In genomic region chr3:67648701-67649100, GRCh38 we compare ENCODE assay signal across 2 cellular contexts.
TF ChIP-seq lines count a peak whose summit lies in the region.

No MANE protein-coding gene starts in this region.

TF ChIP-seq in GM23338, 12 proteins besides CTCF, POLR2A, EP300 and RAD21 (continued from another document):
- TF ChIP-seq, protein P1, sequence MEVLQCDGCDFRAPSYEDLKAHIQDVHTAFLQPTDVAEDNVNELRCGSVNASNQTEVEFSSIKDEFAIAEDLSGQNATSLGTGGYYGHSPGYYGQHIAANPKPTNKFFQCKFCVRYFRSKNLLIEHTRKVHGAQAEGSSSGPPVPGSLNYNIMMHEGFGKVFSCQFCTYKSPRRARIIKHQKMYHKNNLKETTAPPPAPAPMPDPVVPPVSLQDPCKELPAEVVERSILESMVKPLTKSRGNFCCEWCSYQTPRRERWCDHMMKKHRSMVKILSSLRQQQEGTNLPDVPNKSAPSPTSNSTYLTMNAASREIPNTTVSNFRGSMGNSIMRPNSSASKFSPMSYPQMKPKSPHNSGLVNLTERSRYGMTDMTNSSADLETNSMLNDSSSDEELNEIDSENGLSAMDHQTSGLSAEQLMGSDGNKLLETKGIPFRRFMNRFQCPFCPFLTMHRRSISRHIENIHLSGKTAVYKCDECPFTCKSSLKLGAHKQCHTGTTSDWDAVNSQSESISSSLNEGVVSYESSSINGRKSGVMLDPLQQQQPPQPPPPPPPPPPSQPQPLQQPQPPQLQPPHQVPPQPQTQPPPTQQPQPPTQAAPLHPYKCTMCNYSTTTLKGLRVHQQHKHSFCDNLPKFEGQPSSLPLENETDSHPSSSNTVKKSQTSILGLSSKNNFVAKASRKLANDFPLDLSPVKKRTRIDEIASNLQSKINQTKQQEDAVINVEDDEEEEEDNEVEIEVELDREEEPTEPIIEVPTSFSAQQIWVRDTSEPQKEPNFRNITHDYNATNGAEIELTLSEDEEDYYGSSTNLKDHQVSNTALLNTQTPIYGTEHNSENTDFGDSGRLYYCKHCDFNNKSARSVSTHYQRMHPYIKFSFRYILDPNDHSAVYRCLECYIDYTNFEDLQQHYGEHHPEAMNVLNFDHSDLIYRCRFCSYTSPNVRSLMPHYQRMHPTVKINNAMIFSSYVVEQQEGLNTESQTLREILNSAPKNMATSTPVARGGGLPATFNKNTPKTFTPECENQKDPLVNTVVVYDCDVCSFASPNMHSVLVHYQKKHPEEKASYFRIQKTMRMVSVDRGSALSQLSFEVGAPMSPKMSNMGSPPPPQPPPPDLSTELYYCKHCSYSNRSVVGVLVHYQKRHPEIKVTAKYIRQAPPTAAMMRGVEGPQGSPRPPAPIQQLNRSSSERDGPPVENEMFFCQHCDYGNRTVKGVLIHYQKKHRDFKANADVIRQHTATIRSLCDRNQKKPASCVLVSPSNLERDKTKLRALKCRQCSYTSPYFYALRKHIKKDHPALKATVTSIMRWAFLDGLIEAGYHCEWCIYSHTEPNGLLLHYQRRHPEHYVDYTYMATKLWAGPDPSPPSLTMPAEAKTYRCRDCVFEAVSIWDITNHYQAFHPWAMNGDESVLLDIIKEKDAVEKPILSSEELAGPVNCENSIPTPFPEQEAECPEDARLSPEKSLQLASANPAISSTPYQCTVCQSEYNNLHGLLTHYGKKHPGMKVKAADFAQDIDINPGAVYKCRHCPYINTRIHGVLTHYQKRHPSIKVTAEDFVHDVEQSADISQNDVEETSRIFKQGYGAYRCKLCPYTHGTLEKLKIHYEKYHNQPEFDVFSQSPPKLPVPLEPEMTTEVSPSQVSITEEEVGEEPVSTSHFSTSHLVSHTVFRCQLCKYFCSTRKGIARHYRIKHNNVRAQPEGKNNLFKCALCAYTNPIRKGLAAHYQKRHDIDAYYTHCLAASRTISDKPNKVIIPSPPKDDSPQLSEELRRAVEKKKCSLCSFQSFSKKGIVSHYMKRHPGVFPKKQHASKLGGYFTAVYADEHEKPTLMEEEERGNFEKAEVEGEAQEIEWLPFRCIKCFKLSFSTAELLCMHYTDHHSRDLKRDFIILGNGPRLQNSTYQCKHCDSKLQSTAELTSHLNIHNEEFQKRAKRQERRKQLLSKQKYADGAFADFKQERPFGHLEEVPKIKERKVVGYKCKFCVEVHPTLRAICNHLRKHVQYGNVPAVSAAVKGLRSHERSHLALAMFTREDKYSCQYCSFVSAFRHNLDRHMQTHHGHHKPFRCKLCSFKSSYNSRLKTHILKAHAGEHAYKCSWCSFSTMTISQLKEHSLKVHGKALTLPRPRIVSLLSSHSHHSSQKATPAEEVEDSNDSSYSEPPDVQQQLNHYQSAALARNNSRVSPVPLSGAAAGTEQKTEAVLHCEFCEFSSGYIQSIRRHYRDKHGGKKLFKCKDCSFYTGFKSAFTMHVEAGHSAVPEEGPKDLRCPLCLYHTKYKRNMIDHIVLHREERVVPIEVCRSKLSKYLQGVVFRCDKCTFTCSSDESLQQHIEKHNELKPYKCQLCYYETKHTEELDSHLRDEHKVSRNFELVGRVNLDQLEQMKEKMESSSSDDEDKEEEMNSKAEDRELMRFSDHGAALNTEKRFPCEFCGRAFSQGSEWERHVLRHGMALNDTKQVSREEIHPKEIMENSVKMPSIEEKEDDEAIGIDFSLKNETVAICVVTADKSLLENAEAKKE (CRISPR knock-in tag; IDR thresholded peaks at IDR 0.05): no peak
- TF ChIP-seq, protein P2, sequence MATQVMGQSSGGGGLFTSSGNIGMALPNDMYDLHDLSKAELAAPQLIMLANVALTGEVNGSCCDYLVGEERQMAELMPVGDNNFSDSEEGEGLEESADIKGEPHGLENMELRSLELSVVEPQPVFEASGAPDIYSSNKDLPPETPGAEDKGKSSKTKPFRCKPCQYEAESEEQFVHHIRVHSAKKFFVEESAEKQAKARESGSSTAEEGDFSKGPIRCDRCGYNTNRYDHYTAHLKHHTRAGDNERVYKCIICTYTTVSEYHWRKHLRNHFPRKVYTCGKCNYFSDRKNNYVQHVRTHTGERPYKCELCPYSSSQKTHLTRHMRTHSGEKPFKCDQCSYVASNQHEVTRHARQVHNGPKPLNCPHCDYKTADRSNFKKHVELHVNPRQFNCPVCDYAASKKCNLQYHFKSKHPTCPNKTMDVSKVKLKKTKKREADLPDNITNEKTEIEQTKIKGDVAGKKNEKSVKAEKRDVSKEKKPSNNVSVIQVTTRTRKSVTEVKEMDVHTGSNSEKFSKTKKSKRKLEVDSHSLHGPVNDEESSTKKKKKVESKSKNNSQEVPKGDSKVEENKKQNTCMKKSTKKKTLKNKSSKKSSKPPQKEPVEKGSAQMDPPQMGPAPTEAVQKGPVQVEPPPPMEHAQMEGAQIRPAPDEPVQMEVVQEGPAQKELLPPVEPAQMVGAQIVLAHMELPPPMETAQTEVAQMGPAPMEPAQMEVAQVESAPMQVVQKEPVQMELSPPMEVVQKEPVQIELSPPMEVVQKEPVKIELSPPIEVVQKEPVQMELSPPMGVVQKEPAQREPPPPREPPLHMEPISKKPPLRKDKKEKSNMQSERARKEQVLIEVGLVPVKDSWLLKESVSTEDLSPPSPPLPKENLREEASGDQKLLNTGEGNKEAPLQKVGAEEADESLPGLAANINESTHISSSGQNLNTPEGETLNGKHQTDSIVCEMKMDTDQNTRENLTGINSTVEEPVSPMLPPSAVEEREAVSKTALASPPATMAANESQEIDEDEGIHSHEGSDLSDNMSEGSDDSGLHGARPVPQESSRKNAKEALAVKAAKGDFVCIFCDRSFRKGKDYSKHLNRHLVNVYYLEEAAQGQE (IDR thresholded peaks at IDR 0.05; ENCODE audit: unreplicated experiment): no peak
- no peak for TF ChIP-seq CREB1 (CRISPR knock-in tag; IDR thresholded peaks at IDR 0.05; ENCODE audit: low read depth)
- no peak for TF ChIP-seq STAT1 (IDR thresholded peaks at IDR 0.05; ENCODE audit: unreplicated experiment)
- TF ChIP-seq JUNB (IDR thresholded peaks at IDR 0.05; ENCODE audit: unreplicated experiment): no peak
- TF ChIP-seq EZH2 (IDR thresholded peaks at IDR 0.05; ENCODE audit: low read depth, unreplicated experiment): no peak
- no peak for TF ChIP-seq EZH2phosphoT487 (IDR thresholded peaks at IDR 0.05; ENCODE audit: unreplicated experiment)
- TF ChIP-seq POLR2AphosphoS5 (IDR thresholded peaks at IDR 0.05; ENCODE audit: low read depth): no peak
TF ChIP-seq in GM23338: peak in this region for 0.

TF ChIP-seq in WTC11, 78 proteins besides CTCF, POLR2A, EP300 and RAD21 (continued from another document and continues in another):
- TF ChIP-seq, protein P3, sequence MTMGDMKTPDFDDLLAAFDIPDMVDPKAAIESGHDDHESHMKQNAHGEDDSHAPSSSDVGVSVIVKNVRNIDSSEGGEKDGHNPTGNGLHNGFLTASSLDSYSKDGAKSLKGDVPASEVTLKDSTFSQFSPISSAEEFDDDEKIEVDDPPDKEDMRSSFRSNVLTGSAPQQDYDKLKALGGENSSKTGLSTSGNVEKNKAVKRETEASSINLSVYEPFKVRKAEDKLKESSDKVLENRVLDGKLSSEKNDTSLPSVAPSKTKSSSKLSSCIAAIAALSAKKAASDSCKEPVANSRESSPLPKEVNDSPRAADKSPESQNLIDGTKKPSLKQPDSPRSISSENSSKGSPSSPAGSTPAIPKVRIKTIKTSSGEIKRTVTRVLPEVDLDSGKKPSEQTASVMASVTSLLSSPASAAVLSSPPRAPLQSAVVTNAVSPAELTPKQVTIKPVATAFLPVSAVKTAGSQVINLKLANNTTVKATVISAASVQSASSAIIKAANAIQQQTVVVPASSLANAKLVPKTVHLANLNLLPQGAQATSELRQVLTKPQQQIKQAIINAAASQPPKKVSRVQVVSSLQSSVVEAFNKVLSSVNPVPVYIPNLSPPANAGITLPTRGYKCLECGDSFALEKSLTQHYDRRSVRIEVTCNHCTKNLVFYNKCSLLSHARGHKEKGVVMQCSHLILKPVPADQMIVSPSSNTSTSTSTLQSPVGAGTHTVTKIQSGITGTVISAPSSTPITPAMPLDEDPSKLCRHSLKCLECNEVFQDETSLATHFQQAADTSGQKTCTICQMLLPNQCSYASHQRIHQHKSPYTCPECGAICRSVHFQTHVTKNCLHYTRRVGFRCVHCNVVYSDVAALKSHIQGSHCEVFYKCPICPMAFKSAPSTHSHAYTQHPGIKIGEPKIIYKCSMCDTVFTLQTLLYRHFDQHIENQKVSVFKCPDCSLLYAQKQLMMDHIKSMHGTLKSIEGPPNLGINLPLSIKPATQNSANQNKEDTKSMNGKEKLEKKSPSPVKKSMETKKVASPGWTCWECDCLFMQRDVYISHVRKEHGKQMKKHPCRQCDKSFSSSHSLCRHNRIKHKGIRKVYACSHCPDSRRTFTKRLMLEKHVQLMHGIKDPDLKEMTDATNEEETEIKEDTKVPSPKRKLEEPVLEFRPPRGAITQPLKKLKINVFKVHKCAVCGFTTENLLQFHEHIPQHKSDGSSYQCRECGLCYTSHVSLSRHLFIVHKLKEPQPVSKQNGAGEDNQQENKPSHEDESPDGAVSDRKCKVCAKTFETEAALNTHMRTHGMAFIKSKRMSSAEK (CRISPR knock-in tag; IDR thresholded peaks at IDR 0.05; ENCODE audit: borderline replicate concordance): no peak
- TF ChIP-seq NR3C1 (CRISPR knock-in tag; conservative IDR thresholded peaks at IDR 0.05; ENCODE audit: low read depth) (no peak), HMGXB4 (CRISPR knock-in tag; IDR thresholded peaks at IDR 0.05) (no peak), CREB1 (CRISPR knock-in tag; IDR thresholded peaks at IDR 0.05) (no peak), SOX15 (CRISPR knock-in tag; IDR thresholded peaks at IDR 0.05) (no peak), STAT6 (CRISPR knock-in tag; conservative IDR thresholded peaks at IDR 0.05; ENCODE audit: low read depth) (no peak), EMX1 (CRISPR knock-in tag; IDR thresholded peaks at IDR 0.05) (no peak)
- TF ChIP-seq, protein P4, sequence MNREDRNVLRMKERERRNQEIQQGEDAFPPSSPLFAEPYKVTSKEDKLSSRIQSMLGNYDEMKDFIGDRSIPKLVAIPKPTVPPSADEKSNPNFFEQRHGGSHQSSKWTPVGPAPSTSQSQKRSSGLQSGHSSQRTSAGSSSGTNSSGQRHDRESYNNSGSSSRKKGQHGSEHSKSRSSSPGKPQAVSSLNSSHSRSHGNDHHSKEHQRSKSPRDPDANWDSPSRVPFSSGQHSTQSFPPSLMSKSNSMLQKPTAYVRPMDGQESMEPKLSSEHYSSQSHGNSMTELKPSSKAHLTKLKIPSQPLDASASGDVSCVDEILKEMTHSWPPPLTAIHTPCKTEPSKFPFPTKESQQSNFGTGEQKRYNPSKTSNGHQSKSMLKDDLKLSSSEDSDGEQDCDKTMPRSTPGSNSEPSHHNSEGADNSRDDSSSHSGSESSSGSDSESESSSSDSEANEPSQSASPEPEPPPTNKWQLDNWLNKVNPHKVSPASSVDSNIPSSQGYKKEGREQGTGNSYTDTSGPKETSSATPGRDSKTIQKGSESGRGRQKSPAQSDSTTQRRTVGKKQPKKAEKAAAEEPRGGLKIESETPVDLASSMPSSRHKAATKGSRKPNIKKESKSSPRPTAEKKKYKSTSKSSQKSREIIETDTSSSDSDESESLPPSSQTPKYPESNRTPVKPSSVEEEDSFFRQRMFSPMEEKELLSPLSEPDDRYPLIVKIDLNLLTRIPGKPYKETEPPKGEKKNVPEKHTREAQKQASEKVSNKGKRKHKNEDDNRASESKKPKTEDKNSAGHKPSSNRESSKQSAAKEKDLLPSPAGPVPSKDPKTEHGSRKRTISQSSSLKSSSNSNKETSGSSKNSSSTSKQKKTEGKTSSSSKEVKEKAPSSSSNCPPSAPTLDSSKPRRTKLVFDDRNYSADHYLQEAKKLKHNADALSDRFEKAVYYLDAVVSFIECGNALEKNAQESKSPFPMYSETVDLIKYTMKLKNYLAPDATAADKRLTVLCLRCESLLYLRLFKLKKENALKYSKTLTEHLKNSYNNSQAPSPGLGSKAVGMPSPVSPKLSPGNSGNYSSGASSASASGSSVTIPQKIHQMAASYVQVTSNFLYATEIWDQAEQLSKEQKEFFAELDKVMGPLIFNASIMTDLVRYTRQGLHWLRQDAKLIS (CRISPR knock-in tag; IDR thresholded peaks at IDR 0.05; ENCODE audit: borderline replicate concordance): no peak
- TF ChIP-seq, protein P5, sequence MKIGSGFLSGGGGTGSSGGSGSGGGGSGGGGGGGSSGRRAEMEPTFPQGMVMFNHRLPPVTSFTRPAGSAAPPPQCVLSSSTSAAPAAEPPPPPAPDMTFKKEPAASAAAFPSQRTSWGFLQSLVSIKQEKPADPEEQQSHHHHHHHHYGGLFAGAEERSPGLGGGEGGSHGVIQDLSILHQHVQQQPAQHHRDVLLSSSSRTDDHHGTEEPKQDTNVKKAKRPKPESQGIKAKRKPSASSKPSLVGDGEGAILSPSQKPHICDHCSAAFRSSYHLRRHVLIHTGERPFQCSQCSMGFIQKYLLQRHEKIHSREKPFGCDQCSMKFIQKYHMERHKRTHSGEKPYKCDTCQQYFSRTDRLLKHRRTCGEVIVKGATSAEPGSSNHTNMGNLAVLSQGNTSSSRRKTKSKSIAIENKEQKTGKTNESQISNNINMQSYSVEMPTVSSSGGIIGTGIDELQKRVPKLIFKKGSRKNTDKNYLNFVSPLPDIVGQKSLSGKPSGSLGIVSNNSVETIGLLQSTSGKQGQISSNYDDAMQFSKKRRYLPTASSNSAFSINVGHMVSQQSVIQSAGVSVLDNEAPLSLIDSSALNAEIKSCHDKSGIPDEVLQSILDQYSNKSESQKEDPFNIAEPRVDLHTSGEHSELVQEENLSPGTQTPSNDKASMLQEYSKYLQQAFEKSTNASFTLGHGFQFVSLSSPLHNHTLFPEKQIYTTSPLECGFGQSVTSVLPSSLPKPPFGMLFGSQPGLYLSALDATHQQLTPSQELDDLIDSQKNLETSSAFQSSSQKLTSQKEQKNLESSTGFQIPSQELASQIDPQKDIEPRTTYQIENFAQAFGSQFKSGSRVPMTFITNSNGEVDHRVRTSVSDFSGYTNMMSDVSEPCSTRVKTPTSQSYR (CRISPR knock-in tag; IDR thresholded peaks at IDR 0.05): no peak
- TF ChIP-seq, protein P6, sequence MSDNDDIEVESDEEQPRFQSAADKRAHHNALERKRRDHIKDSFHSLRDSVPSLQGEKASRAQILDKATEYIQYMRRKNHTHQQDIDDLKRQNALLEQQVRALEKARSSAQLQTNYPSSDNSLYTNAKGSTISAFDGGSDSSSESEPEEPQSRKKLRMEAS (CRISPR knock-in tag; IDR thresholded peaks at IDR 0.05): no peak
